In the genomic region with DNA sequence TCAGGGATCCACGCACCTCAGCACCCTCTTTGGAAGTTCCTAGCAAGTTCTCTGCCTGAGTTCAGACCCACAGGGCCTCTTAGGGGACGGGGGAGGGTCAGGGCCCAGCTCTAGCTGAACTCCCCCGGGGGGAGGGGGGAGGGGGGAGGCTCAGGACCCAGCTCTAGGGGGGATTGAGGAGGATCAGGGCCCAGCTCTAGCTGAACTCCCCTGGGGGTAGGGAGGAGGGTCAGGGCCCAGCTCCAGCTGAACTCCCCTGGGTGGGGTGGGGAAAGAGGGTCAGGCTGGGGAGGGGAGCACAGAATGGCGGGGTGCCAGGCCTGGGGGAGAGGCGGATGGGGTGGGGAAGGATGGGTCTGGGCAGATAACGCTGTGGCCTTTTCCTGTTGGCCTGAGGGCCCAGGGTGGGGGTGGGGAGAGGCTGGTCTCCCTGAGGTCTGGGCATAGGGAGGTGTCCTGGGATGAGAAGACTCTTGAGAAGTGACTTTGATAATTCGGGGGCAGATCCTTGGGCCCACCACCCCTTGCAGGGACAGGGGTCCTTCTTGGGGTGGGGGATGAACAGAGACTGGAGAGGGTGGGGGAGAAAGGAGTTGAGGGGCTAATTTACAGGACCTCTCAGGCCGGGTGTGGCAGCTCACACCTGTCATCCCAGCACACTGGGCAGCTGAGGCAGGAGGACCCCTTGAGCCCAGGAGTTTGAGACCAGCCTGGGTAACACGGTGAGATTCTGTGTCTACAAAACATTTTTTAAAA, we compare ENCODE assay signal across 1 cellular context.
TF ChIP-seq lines count a peak whose summit lies in the region.

No MANE protein-coding gene starts in this region.

TF ChIP-seq in K562, 482 proteins besides CTCF, POLR2A, EP300 and RAD21 (continued from another document and continues in another):
- no peak; the same call in 1 of the 2 replicates for TF ChIP-seq CUX1 (CRISPR knock-in tag; IDR thresholded peaks at IDR 0.05)
- TF ChIP-seq ZNF146 (CRISPR knock-in tag; IDR thresholded peaks at IDR 0.05; ENCODE audit: unreplicated experiment), result no peak
- TF ChIP-seq WHSC1 (IDR thresholded peaks at IDR 0.05; ENCODE audit: low read length), result no peak
- TF ChIP-seq PCBP1 (IDR thresholded peaks at IDR 0.05; ENCODE audit: low read depth, low read length, poor library complexity, severe bottlenecking), result no peak
- no peak for TF ChIP-seq USF1 (CRISPR knock-in tag; IDR thresholded peaks at IDR 0.05)
- TF ChIP-seq, protein P1, sequence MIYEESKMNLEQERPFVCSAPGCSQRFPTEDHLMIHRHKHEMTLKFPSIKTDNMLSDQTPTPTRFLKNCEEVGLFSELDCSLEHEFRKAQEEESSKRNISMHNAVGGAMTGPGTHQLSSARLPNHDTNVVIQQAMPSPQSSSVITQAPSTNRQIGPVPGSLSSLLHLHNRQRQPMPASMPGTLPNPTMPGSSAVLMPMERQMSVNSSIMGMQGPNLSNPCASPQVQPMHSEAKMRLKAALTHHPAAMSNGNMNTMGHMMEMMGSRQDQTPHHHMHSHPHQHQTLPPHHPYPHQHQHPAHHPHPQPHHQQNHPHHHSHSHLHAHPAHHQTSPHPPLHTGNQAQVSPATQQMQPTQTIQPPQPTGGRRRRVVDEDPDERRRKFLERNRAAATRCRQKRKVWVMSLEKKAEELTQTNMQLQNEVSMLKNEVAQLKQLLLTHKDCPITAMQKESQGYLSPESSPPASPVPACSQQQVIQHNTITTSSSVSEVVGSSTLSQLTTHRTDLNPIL (CRISPR knock-in tag; IDR thresholded peaks at IDR 0.05), result no peak
- peak; percentile 94 for TF ChIP-seq RNF2 (IDR thresholded peaks at IDR 0.05)
- no peak for TF ChIP-seq HNRNPH1 (optimal IDR thresholded peaks at IDR 0.05; ENCODE audit: low read depth, low read length)
- TF ChIP-seq ZNF134 (CRISPR knock-in tag; conservative IDR thresholded peaks at IDR 0.05), result no peak
- no peak for TF ChIP-seq ZNF384 (IDR thresholded peaks at IDR 0.05; ENCODE audit: low read depth, low read length)
- no peak for TF ChIP-seq SUPT5H (IDR thresholded peaks at IDR 0.05)
- TF ChIP-seq SMAD4 (CRISPR knock-in tag; conservative IDR thresholded peaks at IDR 0.05), result no peak
- no peak for TF ChIP-seq CHD7 (IDR thresholded peaks at IDR 0.05; ENCODE audit: low read depth, low read length)
- TF ChIP-seq, protein P2, sequence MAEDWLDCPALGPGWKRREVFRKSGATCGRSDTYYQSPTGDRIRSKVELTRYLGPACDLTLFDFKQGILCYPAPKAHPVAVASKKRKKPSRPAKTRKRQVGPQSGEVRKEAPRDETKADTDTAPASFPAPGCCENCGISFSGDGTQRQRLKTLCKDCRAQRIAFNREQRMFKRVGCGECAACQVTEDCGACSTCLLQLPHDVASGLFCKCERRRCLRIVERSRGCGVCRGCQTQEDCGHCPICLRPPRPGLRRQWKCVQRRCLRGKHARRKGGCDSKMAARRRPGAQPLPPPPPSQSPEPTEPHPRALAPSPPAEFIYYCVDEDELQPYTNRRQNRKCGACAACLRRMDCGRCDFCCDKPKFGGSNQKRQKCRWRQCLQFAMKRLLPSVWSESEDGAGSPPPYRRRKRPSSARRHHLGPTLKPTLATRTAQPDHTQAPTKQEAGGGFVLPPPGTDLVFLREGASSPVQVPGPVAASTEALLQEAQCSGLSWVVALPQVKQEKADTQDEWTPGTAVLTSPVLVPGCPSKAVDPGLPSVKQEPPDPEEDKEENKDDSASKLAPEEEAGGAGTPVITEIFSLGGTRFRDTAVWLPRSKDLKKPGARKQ (CRISPR knock-in tag; IDR thresholded peaks at IDR 0.05), result no peak
- TF ChIP-seq, protein P3, sequence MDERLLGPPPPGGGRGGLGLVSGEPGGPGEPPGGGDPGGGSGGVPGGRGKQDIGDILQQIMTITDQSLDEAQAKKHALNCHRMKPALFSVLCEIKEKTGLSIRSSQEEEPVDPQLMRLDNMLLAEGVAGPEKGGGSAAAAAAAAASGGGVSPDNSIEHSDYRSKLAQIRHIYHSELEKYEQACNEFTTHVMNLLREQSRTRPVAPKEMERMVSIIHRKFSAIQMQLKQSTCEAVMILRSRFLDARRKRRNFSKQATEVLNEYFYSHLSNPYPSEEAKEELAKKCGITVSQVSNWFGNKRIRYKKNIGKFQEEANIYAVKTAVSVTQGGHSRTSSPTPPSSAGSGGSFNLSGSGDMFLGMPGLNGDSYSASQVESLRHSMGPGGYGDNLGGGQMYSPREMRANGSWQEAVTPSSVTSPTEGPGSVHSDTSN (CRISPR knock-in tag; IDR thresholded peaks at IDR 0.05; ENCODE audit: low read depth), result no peak
- TF ChIP-seq, protein P3 (tag; conservative IDR thresholded peaks at IDR 0.05; ENCODE audit: low read depth), result no peak
- TF ChIP-seq PRMT5 (CRISPR knock-in tag; IDR thresholded peaks at IDR 0.05), result no peak
- TF ChIP-seq GATAD2A (IDR thresholded peaks at IDR 0.05), result 0 out of 2 replicates have a peak, but pooled peaks have one; percentile 74
- TF ChIP-seq ZNF395 (CRISPR knock-in tag; IDR thresholded peaks at IDR 0.05), result peak; percentile 62; the same call in 1 of the 2 replicates
- TF ChIP-seq EGR1 (conservative IDR thresholded peaks at IDR 0.05), result peak; percentile 37
- peak; percentile 74; the same call in 1 of the 2 replicates for TF ChIP-seq ZNF444 (CRISPR knock-in tag; IDR thresholded peaks at IDR 0.05)
- no peak for TF ChIP-seq PHTF2 (CRISPR knock-in tag; IDR thresholded peaks at IDR 0.05)
- TF ChIP-seq C11orf30 (IDR thresholded peaks at IDR 0.05; ENCODE audit: low read depth), result no peak
- no peak for TF ChIP-seq BCOR (IDR thresholded peaks at IDR 0.05)
- TF ChIP-seq FOS (IDR thresholded peaks at IDR 0.05; ENCODE audit: extremely low read depth, insufficient read length), result no peak
- no peak for TF ChIP-seq CREBBP (IDR thresholded peaks at IDR 0.05; ENCODE audit: low read depth, low read length)
